ENCODE assay signal across 8 cellular contexts in genomic region chrX:103533428-103534216, GRCh38.
DNase-seq lines count a peak whose midpoint lies in the region; ATAC-seq and TF ChIP-seq lines count a peak whose summit lies in the region.

No MANE protein-coding gene starts in this region.

- DNase-seq in CD1c-positive myeloid dendritic cell (ENCODE audit: extremely low spot score) (peak; percentile 62), NCI-H1436 (lab: John Stamatoyannopoulos, UW) (peak; percentile 31), cardiac fibroblast (ENCODE audit: low read depth in 2 of 2) (peak; percentile 81 to 83), iPS-NIHi7 (ENCODE audit: extremely low spot score) (peak; percentile 70), smooth muscle cell of the brain vasculature (ENCODE audit: low read depth, low spot score) (peak; percentile 46)

- H3K27ac ChIP-seq in VCaP, result no peak overlapping the region

- TF ChIP-seq CTCF in VCaP (conservative IDR thresholded peaks at IDR 0.05) (peak; percentile 64), cardiac fibroblast (IDR thresholded peaks at IDR 0.05; ENCODE audit: low read depth, low read length) (peak; percentile 63)

- peak overlapping the region; percentile 23 to 34 for H3K4me3 ChIP-seq in cardiac fibroblast (replicated peaks in 1 of 2; ENCODE audit: low read depth in 2 of 2, low read length in 2 of 2)

- peak; percentile 73 for ATAC-seq in GM21529 (IDR thresholded peaks at IDR 0.05; ENCODE audit: unreplicated experiment)
- ATAC-seq in GM19467 (IDR thresholded peaks at IDR 0.05; ENCODE audit: unreplicated experiment), result no peak

Comparison
In these comparisons a context has a peak if more than half of its experiments do, and no peak if none do; other contexts are left out.
1. DNase-seq: peak in every context shown above with its lines; median percentile 82 in cardiac fibroblast; 70 in iPS-NIHi7; 62 in CD1c-positive myeloid dendritic cell; 46 in smooth muscle cell of the brain vasculature; 31 in NCI-H1436.